ENCODE assay signal across 1 cellular context in the genomic region with DNA sequence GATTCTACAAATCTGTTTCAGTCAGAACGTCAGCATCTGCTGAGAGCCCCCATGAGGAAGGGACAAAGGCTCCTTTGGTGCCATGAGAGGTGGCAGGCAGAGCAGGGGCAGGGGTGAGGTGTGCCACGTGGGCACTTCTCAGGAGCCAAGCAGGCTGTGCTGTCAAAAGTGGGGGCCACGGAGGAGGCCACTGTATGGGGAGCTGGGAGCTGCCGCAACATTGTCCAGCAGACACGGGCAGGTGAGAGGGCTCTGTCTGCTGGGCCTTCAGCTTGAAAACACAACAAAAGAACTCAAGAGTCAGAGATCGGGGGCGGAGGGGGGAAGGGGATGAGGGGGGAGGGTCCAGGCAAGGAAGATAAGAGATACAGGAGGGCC.
TF ChIP-seq lines count a peak whose summit lies in the region.

No MANE protein-coding gene starts in this region.

TF ChIP-seq in HepG2, 621 proteins besides CTCF, POLR2A, EP300 and RAD21 (continues in another document):
- TF ChIP-seq, protein P1, sequence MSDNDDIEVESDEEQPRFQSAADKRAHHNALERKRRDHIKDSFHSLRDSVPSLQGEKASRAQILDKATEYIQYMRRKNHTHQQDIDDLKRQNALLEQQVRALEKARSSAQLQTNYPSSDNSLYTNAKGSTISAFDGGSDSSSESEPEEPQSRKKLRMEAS (IDR thresholded peaks at IDR 0.05), result peak; percentile 83
- TF ChIP-seq ZNF883 (CRISPR knock-in tag; IDR thresholded peaks at IDR 0.05; ENCODE audit: not compliant biosample characterization) (peak; percentile 24), TGIF2 (CRISPR knock-in tag; IDR thresholded peaks at IDR 0.05) (peak; percentile 80), RXRB (CRISPR knock-in tag; IDR thresholded peaks at IDR 0.05; ENCODE audit: borderline replicate concordance) (0 out of 2 replicates have a peak, but pooled peaks have one; percentile 10), SMAD1 (CRISPR knock-in tag; IDR thresholded peaks at IDR 0.05; ENCODE audit: borderline replicate concordance, low read depth) (peak; percentile 75; the same call in 1 of the 2 replicates), NCOR1 (IDR thresholded peaks at IDR 0.05; ENCODE audit: borderline replicate concordance, low read length) (peak; percentile 25; the same call in 1 of the 2 replicates), ZNF850 (CRISPR knock-in tag; conservative IDR thresholded peaks at IDR 0.05) (no peak), ZNF547 (CRISPR knock-in tag; IDR thresholded peaks at IDR 0.05) (0 out of 2 replicates have a peak, but pooled peaks have one; percentile 56), NFE2L1 (CRISPR knock-in tag; IDR thresholded peaks at IDR 0.05; ENCODE audit: borderline replicate concordance) (no peak), CREM (IDR thresholded peaks at IDR 0.05) (no peak), CREM (CRISPR knock-in tag; IDR thresholded peaks at IDR 0.05) (no peak), PPARG (CRISPR knock-in tag; conservative IDR thresholded peaks at IDR 0.05) (0 out of 2 replicates have a peak, but pooled peaks have one; percentile 31), AGO2 (optimal IDR thresholded peaks at IDR 0.05; ENCODE audit: low read depth, low read length) (peak; percentile 27), RBFOX2 (IDR thresholded peaks at IDR 0.05; ENCODE audit: low read depth, low read length) (peak; percentile 64), ZNF501 (CRISPR knock-in tag; IDR thresholded peaks at IDR 0.05) (peak; percentile 59; the same call in 1 of the 2 replicates), MAFG (CRISPR knock-in tag; IDR thresholded peaks at IDR 0.05) (no peak), TBX3 (IDR thresholded peaks at IDR 0.05; ENCODE audit: borderline replicate concordance) (no peak), NFKBIZ (CRISPR knock-in tag; IDR thresholded peaks at IDR 0.05) (0 out of 2 replicates have a peak, but pooled peaks have one; percentile 33), GABPB1 (CRISPR knock-in tag; IDR thresholded peaks at IDR 0.05) (0 out of 2 replicates have a peak, but pooled peaks have one; percentile 31), ZNF567 (CRISPR knock-in tag; IDR thresholded peaks at IDR 0.05; ENCODE audit: borderline replicate concordance) (peak; percentile 67; the same call in 1 of the 2 replicates), SSRP1 (CRISPR knock-in tag; IDR thresholded peaks at IDR 0.05) (peak; percentile 84; the same call in 1 of the 2 replicates)
- TF ChIP-seq, protein P2, sequence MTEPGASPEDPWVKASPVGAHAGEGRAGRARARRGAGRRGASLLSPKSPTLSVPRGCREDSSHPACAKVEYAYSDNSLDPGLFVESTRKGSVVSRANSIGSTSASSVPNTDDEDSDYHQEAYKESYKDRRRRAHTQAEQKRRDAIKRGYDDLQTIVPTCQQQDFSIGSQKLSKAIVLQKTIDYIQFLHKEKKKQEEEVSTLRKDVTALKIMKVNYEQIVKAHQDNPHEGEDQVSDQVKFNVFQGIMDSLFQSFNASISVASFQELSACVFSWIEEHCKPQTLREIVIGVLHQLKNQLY (CRISPR knock-in tag; IDR thresholded peaks at IDR 0.05), result no peak
- TF ChIP-seq, protein P3, sequence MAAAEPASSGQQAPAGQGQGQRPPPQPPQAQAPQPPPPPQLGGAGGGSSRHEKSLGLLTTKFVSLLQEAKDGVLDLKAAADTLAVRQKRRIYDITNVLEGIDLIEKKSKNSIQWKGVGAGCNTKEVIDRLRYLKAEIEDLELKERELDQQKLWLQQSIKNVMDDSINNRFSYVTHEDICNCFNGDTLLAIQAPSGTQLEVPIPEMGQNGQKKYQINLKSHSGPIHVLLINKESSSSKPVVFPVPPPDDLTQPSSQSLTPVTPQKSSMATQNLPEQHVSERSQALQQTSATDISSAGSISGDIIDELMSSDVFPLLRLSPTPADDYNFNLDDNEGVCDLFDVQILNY (CRISPR knock-in tag; conservative IDR thresholded peaks at IDR 0.05), result no peak
- TF ChIP-seq, protein P4, sequence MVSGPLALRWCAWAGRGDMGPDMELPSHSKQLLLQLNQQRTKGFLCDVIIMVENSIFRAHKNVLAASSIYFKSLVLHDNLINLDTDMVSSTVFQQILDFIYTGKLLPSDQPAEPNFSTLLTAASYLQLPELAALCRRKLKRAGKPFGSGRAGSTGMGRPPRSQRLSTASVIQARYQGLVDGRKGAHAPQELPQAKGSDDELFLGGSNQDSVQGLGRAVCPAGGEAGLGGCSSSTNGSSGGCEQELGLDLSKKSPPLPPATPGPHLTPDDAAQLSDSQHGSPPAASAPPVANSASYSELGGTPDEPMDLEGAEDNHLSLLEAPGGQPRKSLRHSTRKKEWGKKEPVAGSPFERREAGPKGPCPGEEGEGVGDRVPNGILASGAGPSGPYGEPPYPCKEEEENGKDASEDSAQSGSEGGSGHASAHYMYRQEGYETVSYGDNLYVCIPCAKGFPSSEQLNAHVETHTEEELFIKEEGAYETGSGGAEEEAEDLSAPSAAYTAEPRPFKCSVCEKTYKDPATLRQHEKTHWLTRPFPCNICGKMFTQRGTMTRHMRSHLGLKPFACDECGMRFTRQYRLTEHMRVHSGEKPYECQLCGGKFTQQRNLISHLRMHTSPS (CRISPR knock-in tag; IDR thresholded peaks at IDR 0.05; ENCODE audit: low read depth), result peak; percentile 73
- TF ChIP-seq, protein P5, sequence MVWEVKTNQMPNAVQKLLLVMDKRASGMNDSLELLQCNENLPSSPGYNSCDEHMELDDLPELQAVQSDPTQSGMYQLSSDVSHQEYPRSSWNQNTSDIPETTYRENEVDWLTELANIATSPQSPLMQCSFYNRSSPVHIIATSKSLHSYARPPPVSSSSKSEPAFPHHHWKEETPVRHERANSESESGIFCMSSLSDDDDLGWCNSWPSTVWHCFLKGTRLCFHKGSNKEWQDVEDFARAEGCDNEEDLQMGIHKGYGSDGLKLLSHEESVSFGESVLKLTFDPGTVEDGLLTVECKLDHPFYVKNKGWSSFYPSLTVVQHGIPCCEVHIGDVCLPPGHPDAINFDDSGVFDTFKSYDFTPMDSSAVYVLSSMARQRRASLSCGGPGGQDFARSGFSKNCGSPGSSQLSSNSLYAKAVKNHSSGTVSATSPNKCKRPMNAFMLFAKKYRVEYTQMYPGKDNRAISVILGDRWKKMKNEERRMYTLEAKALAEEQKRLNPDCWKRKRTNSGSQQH (CRISPR knock-in tag; IDR thresholded peaks at IDR 0.05; ENCODE audit: low read depth), result peak; percentile 76; the same call in 1 of the 2 replicates
- TF ChIP-seq, protein P6, sequence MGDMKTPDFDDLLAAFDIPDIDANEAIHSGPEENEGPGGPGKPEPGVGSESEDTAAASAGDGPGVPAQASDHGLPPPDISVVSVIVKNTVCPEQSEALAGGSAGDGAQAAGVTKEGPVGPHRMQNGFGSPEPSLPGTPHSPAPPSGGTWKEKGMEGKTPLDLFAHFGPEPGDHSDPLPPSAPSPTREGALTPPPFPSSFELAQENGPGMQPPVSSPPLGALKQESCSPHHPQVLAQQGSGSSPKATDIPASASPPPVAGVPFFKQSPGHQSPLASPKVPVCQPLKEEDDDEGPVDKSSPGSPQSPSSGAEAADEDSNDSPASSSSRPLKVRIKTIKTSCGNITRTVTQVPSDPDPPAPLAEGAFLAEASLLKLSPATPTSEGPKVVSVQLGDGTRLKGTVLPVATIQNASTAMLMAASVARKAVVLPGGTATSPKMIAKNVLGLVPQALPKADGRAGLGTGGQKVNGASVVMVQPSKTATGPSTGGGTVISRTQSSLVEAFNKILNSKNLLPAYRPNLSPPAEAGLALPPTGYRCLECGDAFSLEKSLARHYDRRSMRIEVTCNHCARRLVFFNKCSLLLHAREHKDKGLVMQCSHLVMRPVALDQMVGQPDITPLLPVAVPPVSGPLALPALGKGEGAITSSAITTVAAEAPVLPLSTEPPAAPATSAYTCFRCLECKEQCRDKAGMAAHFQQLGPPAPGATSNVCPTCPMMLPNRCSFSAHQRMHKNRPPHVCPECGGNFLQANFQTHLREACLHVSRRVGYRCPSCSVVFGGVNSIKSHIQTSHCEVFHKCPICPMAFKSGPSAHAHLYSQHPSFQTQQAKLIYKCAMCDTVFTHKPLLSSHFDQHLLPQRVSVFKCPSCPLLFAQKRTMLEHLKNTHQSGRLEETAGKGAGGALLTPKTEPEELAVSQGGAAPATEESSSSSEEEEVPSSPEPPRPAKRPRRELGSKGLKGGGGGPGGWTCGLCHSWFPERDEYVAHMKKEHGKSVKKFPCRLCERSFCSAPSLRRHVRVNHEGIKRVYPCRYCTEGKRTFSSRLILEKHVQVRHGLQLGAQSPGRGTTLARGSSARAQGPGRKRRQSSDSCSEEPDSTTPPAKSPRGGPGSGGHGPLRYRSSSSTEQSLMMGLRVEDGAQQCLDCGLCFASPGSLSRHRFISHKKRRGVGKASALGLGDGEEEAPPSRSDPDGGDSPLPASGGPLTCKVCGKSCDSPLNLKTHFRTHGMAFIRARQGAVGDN (CRISPR knock-in tag; IDR thresholded peaks at IDR 0.05), result peak; percentile 88
- TF ChIP-seq, protein P7, sequence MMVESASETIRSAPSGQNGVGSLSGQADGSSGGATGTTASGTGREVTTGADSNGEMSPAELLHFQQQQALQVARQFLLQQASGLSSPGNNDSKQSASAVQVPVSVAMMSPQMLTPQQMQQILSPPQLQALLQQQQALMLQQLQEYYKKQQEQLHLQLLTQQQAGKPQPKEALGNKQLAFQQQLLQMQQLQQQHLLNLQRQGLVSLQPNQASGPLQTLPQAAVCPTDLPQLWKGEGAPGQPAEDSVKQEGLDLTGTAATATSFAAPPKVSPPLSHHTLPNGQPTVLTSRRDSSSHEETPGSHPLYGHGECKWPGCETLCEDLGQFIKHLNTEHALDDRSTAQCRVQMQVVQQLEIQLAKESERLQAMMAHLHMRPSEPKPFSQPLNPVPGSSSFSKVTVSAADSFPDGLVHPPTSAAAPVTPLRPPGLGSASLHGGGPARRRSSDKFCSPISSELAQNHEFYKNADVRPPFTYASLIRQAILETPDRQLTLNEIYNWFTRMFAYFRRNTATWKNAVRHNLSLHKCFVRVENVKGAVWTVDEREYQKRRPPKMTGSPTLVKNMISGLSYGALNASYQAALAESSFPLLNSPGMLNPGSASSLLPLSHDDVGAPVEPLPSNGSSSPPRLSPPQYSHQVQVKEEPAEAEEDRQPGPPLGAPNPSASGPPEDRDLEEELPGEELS (CRISPR knock-in tag; IDR thresholded peaks at IDR 0.05), result 0 out of 2 replicates have a peak, but pooled peaks have one; percentile 18
- TF ChIP-seq, protein P8, sequence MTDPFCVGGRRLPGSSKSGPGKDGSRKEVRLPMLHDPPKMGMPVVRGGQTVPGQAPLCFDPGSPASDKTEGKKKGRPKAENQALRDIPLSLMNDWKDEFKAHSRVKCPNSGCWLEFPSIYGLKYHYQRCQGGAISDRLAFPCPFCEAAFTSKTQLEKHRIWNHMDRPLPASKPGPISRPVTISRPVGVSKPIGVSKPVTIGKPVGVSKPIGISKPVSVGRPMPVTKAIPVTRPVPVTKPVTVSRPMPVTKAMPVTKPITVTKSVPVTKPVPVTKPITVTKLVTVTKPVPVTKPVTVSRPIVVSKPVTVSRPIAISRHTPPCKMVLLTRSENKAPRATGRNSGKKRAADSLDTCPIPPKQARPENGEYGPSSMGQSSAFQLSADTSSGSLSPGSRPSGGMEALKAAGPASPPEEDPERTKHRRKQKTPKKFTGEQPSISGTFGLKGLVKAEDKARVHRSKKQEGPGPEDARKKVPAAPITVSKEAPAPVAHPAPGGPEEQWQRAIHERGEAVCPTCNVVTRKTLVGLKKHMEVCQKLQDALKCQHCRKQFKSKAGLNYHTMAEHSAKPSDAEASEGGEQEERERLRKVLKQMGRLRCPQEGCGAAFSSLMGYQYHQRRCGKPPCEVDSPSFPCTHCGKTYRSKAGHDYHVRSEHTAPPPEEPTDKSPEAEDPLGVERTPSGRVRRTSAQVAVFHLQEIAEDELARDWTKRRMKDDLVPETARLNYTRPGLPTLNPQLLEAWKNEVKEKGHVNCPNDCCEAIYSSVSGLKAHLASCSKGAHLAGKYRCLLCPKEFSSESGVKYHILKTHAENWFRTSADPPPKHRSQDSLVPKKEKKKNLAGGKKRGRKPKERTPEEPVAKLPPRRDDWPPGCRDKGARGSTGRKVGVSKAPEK (CRISPR knock-in tag; IDR thresholded peaks at IDR 0.05; ENCODE audit: borderline replicate concordance), result peak; percentile 80; the same call in 1 of the 2 replicates
- TF ChIP-seq, protein P9, sequence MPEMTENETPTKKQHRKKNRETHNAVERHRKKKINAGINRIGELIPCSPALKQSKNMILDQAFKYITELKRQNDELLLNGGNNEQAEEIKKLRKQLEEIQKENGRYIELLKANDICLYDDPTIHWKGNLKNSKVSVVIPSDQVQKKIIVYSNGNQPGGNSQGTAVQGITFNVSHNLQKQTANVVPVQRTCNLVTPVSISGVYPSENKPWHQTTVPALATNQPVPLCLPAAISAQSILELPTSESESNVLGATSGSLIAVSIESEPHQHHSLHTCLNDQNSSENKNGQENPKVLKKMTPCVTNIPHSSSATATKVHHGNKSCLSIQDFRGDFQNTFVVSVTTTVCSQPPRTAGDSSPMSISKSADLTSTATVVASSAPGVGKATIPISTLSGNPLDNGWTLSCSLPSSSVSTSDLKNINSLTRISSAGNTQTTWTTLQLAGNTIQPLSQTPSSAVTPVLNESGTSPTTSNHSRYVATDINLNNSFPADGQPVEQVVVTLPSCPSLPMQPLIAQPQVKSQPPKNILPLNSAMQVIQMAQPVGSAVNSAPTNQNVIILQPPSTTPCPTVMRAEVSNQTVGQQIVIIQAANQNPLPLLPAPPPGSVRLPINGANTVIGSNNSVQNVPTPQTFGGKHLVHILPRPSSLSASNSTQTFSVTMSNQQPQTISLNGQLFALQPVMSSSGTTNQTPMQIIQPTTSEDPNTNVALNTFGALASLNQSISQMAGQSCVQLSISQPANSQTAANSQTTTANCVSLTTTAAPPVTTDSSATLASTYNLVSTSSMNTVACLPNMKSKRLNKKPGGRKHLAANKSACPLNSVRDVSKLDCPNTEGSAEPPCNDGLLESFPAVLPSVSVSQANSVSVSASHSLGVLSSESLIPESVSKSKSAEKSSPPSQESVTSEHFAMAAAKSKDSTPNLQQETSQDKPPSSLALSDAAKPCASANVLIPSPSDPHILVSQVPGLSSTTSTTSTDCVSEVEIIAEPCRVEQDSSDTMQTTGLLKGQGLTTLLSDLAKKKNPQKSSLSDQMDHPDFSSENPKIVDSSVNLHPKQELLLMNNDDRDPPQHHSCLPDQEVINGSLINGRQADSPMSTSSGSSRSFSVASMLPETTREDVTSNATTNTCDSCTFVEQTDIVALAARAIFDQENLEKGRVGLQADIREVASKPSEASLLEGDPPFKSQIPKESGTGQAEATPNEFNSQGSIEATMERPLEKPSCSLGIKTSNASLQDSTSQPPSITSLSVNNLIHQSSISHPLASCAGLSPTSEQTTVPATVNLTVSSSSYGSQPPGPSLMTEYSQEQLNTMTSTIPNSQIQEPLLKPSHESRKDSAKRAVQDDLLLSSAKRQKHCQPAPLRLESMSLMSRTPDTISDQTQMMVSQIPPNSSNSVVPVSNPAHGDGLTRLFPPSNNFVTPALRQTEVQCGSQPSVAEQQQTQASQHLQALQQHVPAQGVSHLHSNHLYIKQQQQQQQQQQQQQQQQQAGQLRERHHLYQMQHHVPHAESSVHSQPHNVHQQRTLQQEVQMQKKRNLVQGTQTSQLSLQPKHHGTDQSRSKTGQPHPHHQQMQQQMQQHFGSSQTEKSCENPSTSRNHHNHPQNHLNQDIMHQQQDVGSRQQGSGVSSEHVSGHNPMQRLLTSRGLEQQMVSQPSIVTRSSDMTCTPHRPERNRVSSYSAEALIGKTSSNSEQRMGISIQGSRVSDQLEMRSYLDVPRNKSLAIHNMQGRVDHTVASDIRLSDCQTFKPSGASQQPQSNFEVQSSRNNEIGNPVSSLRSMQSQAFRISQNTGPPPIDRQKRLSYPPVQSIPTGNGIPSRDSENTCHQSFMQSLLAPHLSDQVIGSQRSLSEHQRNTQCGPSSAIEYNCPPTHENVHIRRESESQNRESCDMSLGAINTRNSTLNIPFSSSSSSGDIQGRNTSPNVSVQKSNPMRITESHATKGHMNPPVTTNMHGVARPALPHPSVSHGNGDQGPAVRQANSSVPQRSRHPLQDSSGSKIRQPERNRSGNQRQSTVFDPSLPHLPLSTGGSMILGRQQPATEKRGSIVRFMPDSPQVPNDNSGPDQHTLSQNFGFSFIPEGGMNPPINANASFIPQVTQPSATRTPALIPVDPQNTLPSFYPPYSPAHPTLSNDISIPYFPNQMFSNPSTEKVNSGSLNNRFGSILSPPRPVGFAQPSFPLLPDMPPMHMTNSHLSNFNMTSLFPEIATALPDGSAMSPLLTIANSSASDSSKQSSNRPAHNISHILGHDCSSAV (CRISPR knock-in tag; IDR thresholded peaks at IDR 0.05; ENCODE audit: borderline replicate concordance), result no peak
